Comparison of ENCODE assay signal across 17 cellular contexts in genomic region chr15:66956672-66957540, GRCh38.
DNase-seq lines count a peak whose midpoint lies in the region; ATAC-seq and TF ChIP-seq lines count a peak whose summit lies in the region.
"Had no signal": no experiment of that assay in that cellular context is flagged by ENCODE, and none has a peak within 500 bp of the region (broad histone marks: within the 10 kb centered on the region; RNA-seq: fewer than 3 reads in every experiment).

No MANE protein-coding gene starts in this region.

- H2AFZ ChIP-seq in trophoblast cell (ENCODE audit: insufficient read depth, low read length, poor library complexity), result no peak overlapping the region

- no peak overlapping the region for H3K9ac ChIP-seq in trophoblast cell (ENCODE audit: low read length)

- no peak overlapping the region for H2BK5ac ChIP-seq in trophoblast cell (ENCODE audit: low read depth, low read length, poor library complexity)

- H3K79me1 ChIP-seq in trophoblast cell (ENCODE audit: low read length), result peaks cover 2% of the 10 kb centered on the region

- H4K8ac ChIP-seq in trophoblast cell (ENCODE audit: low read depth, low read length), result no peak overlapping the region

- CTCF ChIA-PET in activated CD4-positive, alpha-beta T cell treated with anti-CD3 and anti-CD28 coated beads, Interleukin-2, amount 10 ng/mL, durations not matched to agents 7 days and 5 days (lab: Charles Lee), result interaction anchor here (1.0 to 1.5 kb wide), 3 partner anchors 10 to 500 kb away, joined by 3 to 4 read pairs (median 3); no protein-coding TSS in a partner anchor
- CTCF ChIA-PET in activated CD4-positive, alpha-beta T cell treated with anti-CD3 and anti-CD28 coated beads for 36 hours (lab: Charles Lee), result interaction anchor here (1.2 kb wide), 1 partner anchor 10 kb away, joined by 5 read pairs; no protein-coding TSS in a partner anchor
- CTCF ChIA-PET in RWPE1 (lab: Yijun Ruan, JAX), result interaction anchor here (0.6 to 0.8 kb wide), 4 partner anchors 10 to 1205 kb away, joined by 3 to 5 read pairs (median 3); no protein-coding TSS in a partner anchor

- no peak overlapping the region for H3K18ac ChIP-seq in trophoblast cell (ENCODE audit: low read length)

- H2BK120ac ChIP-seq in trophoblast cell (ENCODE audit: insufficient read depth, low read length, poor library complexity), result no peak overlapping the region

- no peak overlapping the region for H3K23ac ChIP-seq in trophoblast cell (ENCODE audit: low read length)

- H3K27me3 ChIP-seq in esophagus squamous epithelium (no peaks in the 10 kb centered on the region), trophoblast cell (ENCODE audit: insufficient read depth, low read length) (no peaks in the 10 kb centered on the region)

- peaks cover 6% of the 10 kb centered on the region for H3K27me3 Mint-ChIP-seq in activated CD4-positive, alpha-beta T cell treated with anti-CD3 and anti-CD28 coated beads, Interleukin-2, amount 10 ng/mL, durations not matched to agents 7 days and 5 days
- H3K27me3 Mint-ChIP-seq in activated CD4-positive, alpha-beta T cell treated with anti-CD3 and anti-CD28 coated beads for 36 hours, result peaks cover 2% of the 10 kb centered on the region

- no peaks in the 10 kb centered on the region for H3K9me3 Mint-ChIP-seq in activated CD4-positive, alpha-beta T cell treated with anti-CD3 and anti-CD28 coated beads, Interleukin-2, amount 10 ng/mL, durations not matched to agents 7 days and 5 days
- no peaks in the 10 kb centered on the region for H3K9me3 Mint-ChIP-seq in activated CD4-positive, alpha-beta T cell treated with anti-CD3 and anti-CD28 coated beads for 36 hours (ENCODE audit: low read depth)

- H3K4me3 ChIP-seq in esophagus squamous epithelium, result no peak overlapping the region
- H3K4me3 ChIP-seq in trophoblast cell (ENCODE audit: low read depth, low read length), result no peak overlapping the region
- H3K4me3 ChIP-seq: HAP-1 had no signal

- peak overlapping the region; percentile 7 for H3K14ac ChIP-seq in trophoblast cell (ENCODE audit: low read length)

- H3K9me3 ChIP-seq in esophagus squamous epithelium (no peaks in the 10 kb centered on the region), trophoblast cell (ENCODE audit: insufficient read depth, low read depth, low read length) (no peaks in the 10 kb centered on the region)

- no peak overlapping the region for H3K4ac ChIP-seq in trophoblast cell (ENCODE audit: low read depth, low read length)

- no peak overlapping the region for H4K91ac ChIP-seq in trophoblast cell (ENCODE audit: low read depth, low read length)

- H3K27ac ChIP-seq in RWPE1 (peak overlapping the region; percentile 57), esophagus squamous epithelium (peak overlapping the region in 3 of 4 donors; percentile 1 to 31 (median 9)), trophoblast cell (ENCODE audit: low read depth, low read length) (no peak overlapping the region)
- H3K27ac ChIP-seq: 22Rv1, C4-2B had no signal

- POLR2A ChIA-PET in activated CD4-positive, alpha-beta T cell treated with anti-CD3 and anti-CD28 coated beads, Interleukin-2, amount 10 ng/mL, durations not matched to agents 7 days and 5 days (lab: Charles Lee), result no interaction called here
- POLR2A ChIA-PET in activated CD4-positive, alpha-beta T cell treated with anti-CD3 and anti-CD28 coated beads for 36 hours (lab: Charles Lee), result no interaction called here
- POLR2A ChIA-PET in RWPE1 (lab: Yijun Ruan, JAX; ENCODE audit: low non-redundant PET), result no interaction called here

- H3K27ac Mint-ChIP-seq in activated CD4-positive, alpha-beta T cell treated with anti-CD3 and anti-CD28 coated beads, Interleukin-2, amount 10 ng/mL, durations not matched to agents 7 days and 5 days, result peak overlapping the region; percentile 31
- H3K27ac Mint-ChIP-seq in activated CD4-positive, alpha-beta T cell treated with anti-CD3 and anti-CD28 coated beads for 36 hours, result no peak overlapping the region

- H3K36me3 ChIP-seq in esophagus squamous epithelium (no peaks in the 10 kb centered on the region), trophoblast cell (ENCODE audit: control insufficient read depth in 1 of 2, insufficient read depth in 2 of 2, low read length in 2 of 2) (no peaks in the 10 kb centered on the region)
- H3K36me3 ChIP-seq: HAP-1 had no signal

- WGBS in esophagus squamous epithelium, 2 donors, result 73 to 77% methylated on average over 7 to 9 of the region's 9 CpGs
- WGBS in trophoblast cell (ENCODE audit: extremely low coverage, insufficient coverage, insufficient read length), result no CpG with 5 or more reads among the region's 9 CpGs

- TF ChIP-seq CTCF in RWPE1 (conservative IDR thresholded peaks at IDR 0.05; ENCODE audit: low read depth) (no peak), esophagus squamous epithelium (IDR thresholded peaks at IDR 0.05) (no peak)

- no peak overlapping the region for H2BK12ac ChIP-seq in trophoblast cell (ENCODE audit: low read length)

- no peak for DNase-seq in activated CD4-positive, alpha-beta T cell treated with anti-CD3 and anti-CD28 coated beads, Interleukin-2, amount 10 ng/mL, durations not matched to agents 7 days and 5 days
- DNase-seq in activated CD4-positive, alpha-beta T cell treated with anti-CD3 and anti-CD28 coated beads for 36 hours, result no peak
- DNase-seq in RWPE1 (ENCODE audit: low spot score) (no peak), esophagus squamous epithelium (lab: John Stamatoyannopoulos, UW) (no peak), trophoblast cell (peak; percentile 62 to 75)
- DNase-seq in stimulated activated CD4-positive, alpha-beta T cell treated with anti-CD3 and anti-CD28 coated beads, Interleukin-15, amount 100 ng/mL, for 24 hours, result no peak
- DNase-seq: COR-L47; NCI-H2029; NCI-H2171 treated with DMSO at 0.1 percent for 48 hours; NCI-H524 treated with DMSO at 0.1 percent for 48 hours; NK-92 treated with Interleukin-12 subunit alpha and Interleukin-12 subunit beta, amount 100 ng/mL, for 24 hours; SHP77 had no signal

- no peak overlapping the region for H3K4me2 ChIP-seq in trophoblast cell (ENCODE audit: low read length)

- peaks cover 7% of the 10 kb centered on the region for H3K4me1 Mint-ChIP-seq in activated CD4-positive, alpha-beta T cell treated with anti-CD3 and anti-CD28 coated beads, Interleukin-2, amount 10 ng/mL, durations not matched to agents 7 days and 5 days
- peaks cover 2% of the 10 kb centered on the region for H3K4me1 Mint-ChIP-seq in activated CD4-positive, alpha-beta T cell treated with anti-CD3 and anti-CD28 coated beads for 36 hours

- intact Hi-C loops in activated CD4-positive, alpha-beta T cell treated with anti-CD3 and anti-CD28 coated beads for 36 hours (cut with DNase I, micrococcal nuclease), result no loop called here
- intact Hi-C loops in esophagus squamous epithelium (cut with DNase I), result no loop called here

- no peak for ATAC-seq in activated CD4-positive, alpha-beta T cell treated with anti-CD3 and anti-CD28 coated beads for 36 hours
- no peak for ATAC-seq in GM21367 (IDR thresholded peaks at IDR 0.05; ENCODE audit: unreplicated experiment)
- ATAC-seq in GM19463 (IDR thresholded peaks at IDR 0.05; ENCODE audit: unreplicated experiment), result no peak

- H2AK5ac ChIP-seq in trophoblast cell (ENCODE audit: low read length), result peak overlapping the region; percentile 7

- H3K4me3 Mint-ChIP-seq in activated CD4-positive, alpha-beta T cell treated with anti-CD3 and anti-CD28 coated beads, Interleukin-2, amount 10 ng/mL, durations not matched to agents 7 days and 5 days, result no peak overlapping the region
- H3K4me3 Mint-ChIP-seq in activated CD4-positive, alpha-beta T cell treated with anti-CD3 and anti-CD28 coated beads for 36 hours, result no peak overlapping the region

- H3K36me3 Mint-ChIP-seq in activated CD4-positive, alpha-beta T cell treated with anti-CD3 and anti-CD28 coated beads, Interleukin-2, amount 10 ng/mL, durations not matched to agents 7 days and 5 days (ENCODE audit: low read depth), result no peaks in the 10 kb centered on the region
- H3K36me3 Mint-ChIP-seq in activated CD4-positive, alpha-beta T cell treated with anti-CD3 and anti-CD28 coated beads for 36 hours (ENCODE audit: low read depth), result no peaks in the 10 kb centered on the region

- H4K12ac ChIP-seq in trophoblast cell (ENCODE audit: low read depth, low read length), result no peak overlapping the region

- H3K79me2 ChIP-seq in trophoblast cell (ENCODE audit: control insufficient read depth, insufficient read depth, low read length, poor library complexity), result no peaks in the 10 kb centered on the region

- TF ChIP-seq POLR2A in esophagus squamous epithelium (IDR thresholded peaks at IDR 0.05), result no peak

- H3K4me1 ChIP-seq in esophagus squamous epithelium (peaks cover 10 to 35% (median 12%) of the 10 kb centered on the region in 3 donors), trophoblast cell (ENCODE audit: control insufficient read depth in 1 of 2, insufficient read depth in 2 of 2, low read length in 2 of 2) (peaks cover 21 to 22% of the 10 kb centered on the region in 2 experiments)

Comparison
In these comparisons a context has a peak if more than half of its experiments do, and no peak if none do; other contexts are left out.
1. DNase-seq: peak in trophoblast cell (2 of 2); none in activated CD4-positive, alpha-beta T cell treated with anti-CD3 and anti-CD28 coated beads, Interleukin-2, amount 10 ng/mL, durations not matched to agents 7 days and 5 days (single experiment), activated CD4-positive, alpha-beta T cell treated with anti-CD3 and anti-CD28 coated beads for 36 hours (single experiment), RWPE1 (single experiment), esophagus squamous epithelium (single experiment) and stimulated activated CD4-positive, alpha-beta T cell treated with anti-CD3 and anti-CD28 coated beads, Interleukin-15, amount 100 ng/mL, for 24 hours (single experiment).